Comparison of ENCODE assay signal across 7 cellular contexts in genomic region chr15:82709421-82710207, GRCh38. TPM values are rescaled to one million over a fixed set of nuclear protein-coding genes. Genes with fewer than 3 reads are reported as not detected.
DNase-seq lines count a peak whose midpoint lies in the region; ATAC-seq, FAIRE-seq and TF ChIP-seq lines count a peak whose summit lies in the region.

Gene AP3B2, minus strand, starts transcription at chr15:82709875. Its CDS starts 169 bp downstream, at chr15:82709706.

- H3K4me3 ChIP-seq in bronchial epithelial cell (ENCODE audit: low read depth, low read length), result peak within 1 kb of the TSS; percentile 68

- intact Hi-C loops in activated B cell treated with CpG ODN at 0.5 μM for 24 hours (cut with micrococcal nuclease), result loop anchor here (1.0 to 2.0 kb wide), 4 partner anchors 29 to 169 kb away; partner anchors contain the start of gene RPS17

- no peaks in the 10 kb centered on the region for H3K4me1 Mint-ChIP-seq in activated B cell treated with CpG ODN at 0.5 μM for 24 hours

- DNase-seq in NCI-H2196 (lab: John Stamatoyannopoulos, UW; ENCODE audit: unreplicated experiment) (peak; percentile 75), activated B cell treated with CpG ODN at 0.5 μM for 24 hours (peak; percentile 67), bronchial epithelial cell (ENCODE audit: low read depth) (peak; percentile 58), islet precursor cell (peak; percentile 81)
- DNase-seq in stimulated activated CD4-positive, alpha-beta T cell treated with anti-CD3 and anti-CD28 coated beads, Interleukin-12 subunit alpha, Interleukin-12 subunit beta, amount 100 ng/mL, for 4 hours, result peak; percentile 70

- FAIRE-seq in bronchial epithelial cell (lab: Jason Lieb, UNC), result no peak

- peak within 1 kb of the TSS; percentile 77 for H3K4me3 Mint-ChIP-seq in activated B cell treated with CpG ODN at 0.5 μM for 24 hours

- no peak for TF ChIP-seq CTCF in activated B cell treated with CpG ODN at 0.5 μM for 24 hours (IDR thresholded peaks at IDR 0.05)
- TF ChIP-seq CTCF in bronchial epithelial cell (IDR thresholded peaks at IDR 0.05; ENCODE audit: insufficient read depth, low read length, severe bottlenecking), result no peak

- no peaks in the 10 kb centered on the region for H3K36me3 Mint-ChIP-seq in activated B cell treated with CpG ODN at 0.5 μM for 24 hours (ENCODE audit: low read depth)

- ATAC-seq in GM18858 (IDR thresholded peaks at IDR 0.05; ENCODE audit: unreplicated experiment), result peak; percentile 80
- peak; percentile 89 for ATAC-seq in HG03066 (IDR thresholded peaks at IDR 0.05; ENCODE audit: low read depth, unreplicated experiment)
- ATAC-seq in activated B cell treated with CpG ODN at 0.5 μM for 24 hours (ENCODE audit: low read depth), result peak; percentile 93

- H3K9me3 Mint-ChIP-seq in activated B cell treated with CpG ODN at 0.5 μM for 24 hours, result no peaks in the 10 kb centered on the region

- no peaks in the 10 kb centered on the region for H3K27me3 ChIP-seq in bronchial epithelial cell (ENCODE audit: control insufficient read depth, insufficient read depth, low read length)

- H3K27me3 Mint-ChIP-seq in activated B cell treated with CpG ODN at 0.5 μM for 24 hours, result peaks cover 29% of the 10 kb centered on the region

- POLR2A ChIA-PET in activated B cell treated with CpG ODN at 0.5 μM for 24 hours (lab: Charles Lee), result interaction anchor here (1.4 kb wide), 1 partner anchor 169 kb away, joined by 6 read pairs; the partner anchor contains the start of gene RPS17

- H3K36me3 ChIP-seq in bronchial epithelial cell (ENCODE audit: control insufficient read depth, insufficient read depth, low read length), result no peaks in the 10 kb centered on the region

- H3K27ac Mint-ChIP-seq in activated B cell treated with CpG ODN at 0.5 μM for 24 hours, result no peak within 1 kb of the TSS

- CTCF ChIA-PET in activated B cell treated with CpG ODN at 0.5 μM for 24 hours (lab: Charles Lee), result interaction anchor here (0.8 kb wide), 1 partner anchor 179 kb away, joined by 3 read pairs; no protein-coding TSS in a partner anchor

RNA-seq across cellular contexts. Expression of gene AP3B2, which starts in this region (rescaled TPM):
- total RNA-seq in activated B cell treated with CpG ODN at 0.5 μM for 24 hours, result 0.22 and 0.46 TPM in 2 replicates
- 0.13 TPM in 1 of 2 replicates, not detected in the other for total RNA-seq in bronchial epithelial cell

Comparison
In these comparisons a context has a peak if more than half of its experiments do, and no peak if none do; other contexts are left out.
1. Peak in every context shown above with its lines: DNase-seq, ATAC-seq and H3K4me3 ChIP-seq.
2. Peak in DNase-seq and ATAC-seq in activated B cell treated with CpG ODN at 0.5 μM for 24 hours; RNA of the gene not detected or under 1 TPM.
3. Peak in DNase-seq and H3K4me3 ChIP-seq in bronchial epithelial cell; RNA of the gene not detected or under 1 TPM.